Comparison of ENCODE assay signal across 5 cellular contexts in genomic region chr11:118998388-118998717, GRCh38. TPM values are rescaled to one million over a fixed set of nuclear protein-coding genes. Genes with fewer than 3 reads are reported as not detected.
DNase-seq lines count a peak whose midpoint lies in the region; ATAC-seq lines count a peak whose summit lies in the region.

No MANE protein-coding gene starts in this region.

- no peaks in the 10 kb centered on the region for H3K27me3 ChIP-seq in mesendoderm (ENCODE audit: insufficient read depth, low read length, poor library complexity)

- H3K9ac ChIP-seq in mesendoderm (ENCODE audit: low read length), result peak overlapping the region; percentile 91

- no CpG with 5 or more reads among the region's 19 CpGs for WGBS in mesendoderm (ENCODE audit: extremely low coverage, insufficient coverage, low lambda C conversion rate)

- no peaks in the 10 kb centered on the region for H3K9me3 Mint-ChIP-seq in activated T-helper 17 cell treated with anti-CD3 and anti-CD28 coated beads, Interleukin-2, amount 50 U/mL, for 72 hours

- H2BK5ac ChIP-seq in mesendoderm (ENCODE audit: low read length), result peak overlapping the region; percentile 63

- no peak overlapping the region for H2BK120ac ChIP-seq in mesendoderm (ENCODE audit: low read depth, low read length)

- H3K4me3 ChIP-seq in mesendoderm (ENCODE audit: low read length), result peak overlapping the region; percentile 92

- no peaks in the 10 kb centered on the region for H3K27me3 Mint-ChIP-seq in activated T-helper 17 cell treated with anti-CD3 and anti-CD28 coated beads, Interleukin-2, amount 50 U/mL, for 72 hours

- peaks cover 72% of the 10 kb centered on the region for H3K36me3 Mint-ChIP-seq in activated T-helper 17 cell treated with anti-CD3 and anti-CD28 coated beads, Interleukin-2, amount 50 U/mL, for 72 hours (ENCODE audit: low read depth)

- H4K5ac ChIP-seq in mesendoderm (ENCODE audit: low read length), result no peak overlapping the region

- H3K18ac ChIP-seq in mesendoderm (ENCODE audit: low read length), result peak overlapping the region; percentile 57

- peaks cover 2% of the 10 kb centered on the region for H3K4me1 ChIP-seq in mesendoderm (ENCODE audit: control insufficient read depth, low read depth, low read length)

- peak overlapping the region; percentile 85 for H3K27ac Mint-ChIP-seq in activated T-helper 17 cell treated with anti-CD3 and anti-CD28 coated beads, Interleukin-2, amount 50 U/mL, for 72 hours

- peak; percentile 26 for ATAC-seq in HG02938 (IDR thresholded peaks at IDR 0.05; ENCODE audit: unreplicated experiment)
- ATAC-seq in activated T-helper 17 cell treated with anti-CD3 and anti-CD28 coated beads, Interleukin-2, amount 50 U/mL, for 72 hours (replicated peaks), result peak; percentile 0

- peak overlapping the region; percentile 60 for H3K27ac ChIP-seq in mesendoderm (ENCODE audit: low read depth, low read length)

- no peak overlapping the region for H4K8ac ChIP-seq in mesendoderm (ENCODE audit: low read depth, low read length)

- no peak overlapping the region for H3K23ac ChIP-seq in mesendoderm (ENCODE audit: low read length)

- no peak overlapping the region for H2BK15ac ChIP-seq in mesendoderm (replicated peaks; ENCODE audit: low read depth)

- H3K56ac ChIP-seq in mesendoderm (ENCODE audit: low read length), result peak overlapping the region; percentile 98

- DNase-seq in mesendoderm (peak; percentile 28), GM03348 (ENCODE audit: low spot score) (no peak), midbrain (lab: John Stamatoyannopoulos, UW) (no peak)

- H2AK5ac ChIP-seq in mesendoderm (ENCODE audit: low read length), result peak overlapping the region; percentile 80

- H3K4me1 Mint-ChIP-seq in activated T-helper 17 cell treated with anti-CD3 and anti-CD28 coated beads, Interleukin-2, amount 50 U/mL, for 72 hours, result peaks cover 10% of the 10 kb centered on the region

- H3K4ac ChIP-seq in mesendoderm (ENCODE audit: low read depth, low read length), result peak overlapping the region; percentile 66

- H3K36me3 ChIP-seq in mesendoderm (ENCODE audit: control insufficient read depth, insufficient read depth, low read length), result no peaks in the 10 kb centered on the region

- peak overlapping the region; percentile 99 for H3K4me2 ChIP-seq in mesendoderm (ENCODE audit: low read length)

- H3K79me1 ChIP-seq in mesendoderm (ENCODE audit: low read length), result peaks cover 13% of the 10 kb centered on the region

- H3K4me3 Mint-ChIP-seq in activated T-helper 17 cell treated with anti-CD3 and anti-CD28 coated beads, Interleukin-2, amount 50 U/mL, for 72 hours, result peak overlapping the region; percentile 88

- peaks cover 8% of the 10 kb centered on the region for H3K79me2 ChIP-seq in mesendoderm (ENCODE audit: control insufficient read depth, insufficient read depth, low read length)

RNA-seq across cellular contexts. Expression of gene CENATAC, which starts 0.4 kb away (rescaled TPM):
- total RNA-seq in activated T-helper 17 cell treated with anti-CD3 and anti-CD28 coated beads, Interleukin-2, amount 50 U/mL, for 72 hours, result 10 to 100 TPM; 38.9 to 44.8 TPM
- polyA plus RNA-seq in mesendoderm (2013, experiment 1 of 2), result 27.9 TPM
- polyA plus RNA-seq in mesendoderm (2013, experiment 2 of 2), result 28.6 TPM

RNA-seq across cellular contexts. Expression of gene RPS25, which starts 19.8 kb away (rescaled TPM):
- total RNA-seq in activated T-helper 17 cell treated with anti-CD3 and anti-CD28 coated beads, Interleukin-2, amount 50 U/mL, for 72 hours, result 1,000 to 10,000 TPM; 1,597 to 2,232 TPM
- polyA plus RNA-seq in mesendoderm (2013, experiment 1 of 2), result 2,936 TPM
- polyA plus RNA-seq in mesendoderm (2013, experiment 2 of 2), result 2,849 TPM

RNA-seq across cellular contexts. Expression of gene TRAPPC4, which starts 20.2 kb away (rescaled TPM):
- total RNA-seq in activated T-helper 17 cell treated with anti-CD3 and anti-CD28 coated beads, Interleukin-2, amount 50 U/mL, for 72 hours, result 10 to 100 TPM; 75.2 to 77.6 TPM
- 94.7 TPM for polyA plus RNA-seq in mesendoderm (2013, experiment 1 of 2)
- polyA plus RNA-seq in mesendoderm (2013, experiment 2 of 2), result 93.7 TPM

RNA-seq across cellular contexts. Expression of gene FOXR1, which starts 26.8 kb away (rescaled TPM):
- under 1 TPM in 1 of 2 donors, not detected in 1; 0.98 TPM for total RNA-seq in activated T-helper 17 cell treated with anti-CD3 and anti-CD28 coated beads, Interleukin-2, amount 50 U/mL, for 72 hours
- 0.04 TPM for polyA plus RNA-seq in mesendoderm (2013, experiment 1 of 2)
- polyA plus RNA-seq in mesendoderm (2013, experiment 2 of 2), result not detected

RNA-seq across cellular contexts. Expression of gene SLC37A4, which starts 32.3 kb away (rescaled TPM):
- total RNA-seq in activated T-helper 17 cell treated with anti-CD3 and anti-CD28 coated beads, Interleukin-2, amount 50 U/mL, for 72 hours, result 10 to 100 TPM; 28.1 to 36.8 TPM
- 19.7 TPM for polyA plus RNA-seq in mesendoderm (2013, experiment 1 of 2)
- polyA plus RNA-seq in mesendoderm (2013, experiment 2 of 2), result 18.9 TPM
